17 cellular contexts compared by ENCODE assay signal in genomic region chr7:139896288-139896687, GRCh38.
DNase-seq lines count a peak whose midpoint lies in the region; ATAC-seq, FAIRE-seq and TF ChIP-seq lines count a peak whose summit lies in the region.
"Had no signal": no experiment of that assay in that cellular context is flagged by ENCODE, and none has a peak within 500 bp of the region (broad histone marks: within the 10 kb centered on the region; RNA-seq: fewer than 3 reads in every experiment).

No MANE protein-coding gene starts in this region.

- H3K23ac ChIP-seq in mesenchymal stem cell (ENCODE audit: low read length in 2 of 2), result no peak overlapping the region

- H3K4me1 Mint-ChIP-seq in astrocyte (ENCODE audit: low read depth, unreplicated experiment), result peaks cover 5% of the 10 kb centered on the region
- H3K4me1 Mint-ChIP-seq in stimulated activated memory B cell treated with anti-CD40 and anti-IgM and Interleukin-4, amounts not matched to agents 10 μg/mL and 1 μg/mL and 100 μg/mL, for 72 hours, result peaks cover 45% of the 10 kb centered on the region

- no peak overlapping the region for H3K4me2 ChIP-seq in astrocyte (ENCODE audit: low read length)
- H3K4me2 ChIP-seq in mesenchymal stem cell (ENCODE audit: low read length, poor library complexity, severe bottlenecking), result no peak overlapping the region

- no peak overlapping the region for H3K4me3 ChIP-seq in astrocyte (ENCODE audit: insufficient read depth, low read depth, low read length)
- no peak overlapping the region for H3K4me3 ChIP-seq in mesenchymal stem cell (ENCODE audit: insufficient read depth in 1 of 2, low read depth in 1 of 2, low read length in 2 of 2)
- no peak overlapping the region for H3K4me3 ChIP-seq in brain microvascular endothelial cell (ENCODE audit: low read depth, low read length)
- H3K4me3 ChIP-seq: BLaER1 treated with 17β-estradiol and CSF1 and Interleukin-3, amounts not matched to agents 10 nM and 100 nM had no signal

- H3K36me3 Mint-ChIP-seq in astrocyte (ENCODE audit: low read depth, unreplicated experiment), result no peaks in the 10 kb centered on the region
- H3K36me3 Mint-ChIP-seq in stimulated activated memory B cell treated with anti-CD40 and anti-IgM and Interleukin-4, amounts not matched to agents 10 μg/mL and 1 μg/mL and 100 μg/mL, for 72 hours, result peaks cover 6% of the 10 kb centered on the region
- H3K36me3 Mint-ChIP-seq: CD8-positive, alpha-beta T cell had no signal

- H3K9ac ChIP-seq in astrocyte (ENCODE audit: low read length) (no peak overlapping the region), mesenchymal stem cell (ENCODE audit: low read length) (no peak overlapping the region)
- H3K9ac ChIP-seq: BLaER1 treated with 17β-estradiol and CSF1 and Interleukin-3, amounts not matched to agents 10 nM and 100 nM had no signal

- H3K4me1 ChIP-seq in astrocyte (ENCODE audit: insufficient read depth, low read length) (no peaks in the 10 kb centered on the region), mesenchymal stem cell (ENCODE audit: control insufficient read depth, insufficient read depth, low read depth, low read length) (peaks cover 34% of the 10 kb centered on the region)

- no peak overlapping the region for H3K14ac ChIP-seq in mesenchymal stem cell (ENCODE audit: low read length in 2 of 2)

- H3K27me3 ChIP-seq in astrocyte (ENCODE audit: insufficient read depth, low read length), result peaks cover 3% of the 10 kb centered on the region
- peaks cover 0 to 25% of the 10 kb centered on the region in 2 experiments for H3K27me3 ChIP-seq in mesenchymal stem cell (ENCODE audit: control insufficient read depth in 1 of 2, insufficient read depth in 1 of 2, low read length in 2 of 2)
- no peaks in the 10 kb centered on the region for H3K27me3 ChIP-seq in brain microvascular endothelial cell (replicated peaks)
- H3K27me3 ChIP-seq: BLaER1 treated with 17β-estradiol and CSF1 and Interleukin-3, amounts not matched to agents 10 nM and 100 nM had no signal

- H3K4ac ChIP-seq in mesenchymal stem cell (ENCODE audit: low read depth in 1 of 2, low read length in 2 of 2), result no peak overlapping the region

- H3K18ac ChIP-seq in mesenchymal stem cell (ENCODE audit: low read depth in 1 of 2, low read length in 2 of 2), result no peak overlapping the region

- H3K79me1 ChIP-seq in mesenchymal stem cell (replicated peaks; ENCODE audit: low read length, poor library complexity, severe bottlenecking), result no peaks in the 10 kb centered on the region

- no peak for TF ChIP-seq CTCF in astrocyte (IDR thresholded peaks at IDR 0.05; ENCODE audit: insufficient read depth, low read depth, low read length)
- TF ChIP-seq CTCF in brain microvascular endothelial cell (IDR thresholded peaks at IDR 0.05; ENCODE audit: low read depth, low read length, missing control alignments), result no peak

- H3K9me3 ChIP-seq in astrocyte (ENCODE audit: insufficient read depth, low read depth, low read length) (no peaks in the 10 kb centered on the region), mesenchymal stem cell (ENCODE audit: control insufficient read depth, low read length) (no peaks in the 10 kb centered on the region)

- no peak overlapping the region for H2BK5ac ChIP-seq in mesenchymal stem cell (ENCODE audit: low read depth, low read length, poor library complexity, severe bottlenecking)

- no peaks in the 10 kb centered on the region for H3K36me3 ChIP-seq in astrocyte (ENCODE audit: insufficient read depth, low read length)
- H3K36me3 ChIP-seq in mesenchymal stem cell (ENCODE audit: control insufficient read depth in 1 of 2, insufficient read depth in 2 of 2, low read depth in 1 of 2, low read length in 2 of 2), result no peaks in the 10 kb centered on the region
- no peaks in the 10 kb centered on the region for H3K36me3 ChIP-seq in brain microvascular endothelial cell (replicated peaks)

- H3K27me3 Mint-ChIP-seq in astrocyte (ENCODE audit: low read depth, unreplicated experiment), result peaks cover 33% of the 10 kb centered on the region
- no peaks in the 10 kb centered on the region for H3K27me3 Mint-ChIP-seq in stimulated activated memory B cell treated with anti-CD40 and anti-IgM and Interleukin-4, amounts not matched to agents 10 μg/mL and 1 μg/mL and 100 μg/mL, for 72 hours
- H3K27me3 Mint-ChIP-seq: B cell had no signal

- H3K27ac ChIP-seq in astrocyte (ENCODE audit: low read depth, low read length), result no peak overlapping the region
- no peak overlapping the region for H3K27ac ChIP-seq in mesenchymal stem cell (ENCODE audit: low read length, poor library complexity, severe bottlenecking)
- H3K27ac ChIP-seq in brain microvascular endothelial cell, result no peak overlapping the region
- H3K27ac ChIP-seq: BLaER1 treated with 17β-estradiol and CSF1 and Interleukin-3, amounts not matched to agents 10 nM and 100 nM had no signal

- 93% methylated on average over 2 of the region's 3 CpGs for whole genome bisulfite sequencing in mesenchymal stem cell

- H4K20me1 ChIP-seq in astrocyte (ENCODE audit: insufficient read depth, low read length), result no peaks in the 10 kb centered on the region

- H2BK120ac ChIP-seq in mesenchymal stem cell (ENCODE audit: low read depth, low read length), result no peak overlapping the region

- no peaks in the 10 kb centered on the region for H3K9me3 Mint-ChIP-seq in astrocyte (ENCODE audit: unreplicated experiment)
- no peaks in the 10 kb centered on the region for H3K9me3 Mint-ChIP-seq in stimulated activated memory B cell treated with anti-CD40 and anti-IgM and Interleukin-4, amounts not matched to agents 10 μg/mL and 1 μg/mL and 100 μg/mL, for 72 hours
- H3K9me3 Mint-ChIP-seq: CD8-positive, alpha-beta T cell had no signal

- no peak for FAIRE-seq in astrocyte (lab: Jason Lieb, UNC)
- FAIRE-seq: HepG2 had no signal

- H2AFZ ChIP-seq in astrocyte (ENCODE audit: low read depth, low read length) (no peak overlapping the region), mesenchymal stem cell (ENCODE audit: low read depth, low read length) (no peak overlapping the region)

- H2BK15ac ChIP-seq in mesenchymal stem cell (ENCODE audit: low read depth, poor library complexity, severe bottlenecking), result no peak overlapping the region

- peak overlapping the region; percentile 29 for H3K4me3 Mint-ChIP-seq in astrocyte (ENCODE audit: unreplicated experiment)
- H3K4me3 Mint-ChIP-seq in stimulated activated memory B cell treated with anti-CD40 and anti-IgM and Interleukin-4, amounts not matched to agents 10 μg/mL and 1 μg/mL and 100 μg/mL, for 72 hours, result no peak overlapping the region
- H3K4me3 Mint-ChIP-seq: B cell; CD8-positive, alpha-beta T cell had no signal

- in situ Hi-C loops in brain microvascular endothelial cell (cut with HindIII; ENCODE audit: low pct_ligation_motif_present, low sequenced_read_pairs), result no loop called here

- no peak overlapping the region for H4K91ac ChIP-seq in mesenchymal stem cell (ENCODE audit: low read length)

- ATAC-seq in HG03575 (IDR thresholded peaks at IDR 0.05; ENCODE audit: extremely low read depth, insufficient number of reproducible peaks, low FRiP score, unreplicated experiment), result peak; percentile 50
- ATAC-seq in stimulated activated memory B cell treated with anti-CD40 and anti-IgM and Interleukin-4, amounts not matched to agents 10 μg/mL and 1 μg/mL and 100 μg/mL, for 72 hours, result no peak
- no peak for ATAC-seq in GM18909 (IDR thresholded peaks at IDR 0.05; ENCODE audit: poor library complexity, unreplicated experiment)
- ATAC-seq: CD8-positive, alpha-beta T cell; HCT116; HepG2 had no signal

- no peak for DNase-seq in astrocyte (ENCODE audit: low read depth)
- no peak for DNase-seq in mesenchymal stem cell
- DNase-seq in brain microvascular endothelial cell, result no peak
- DNase-seq in stimulated activated CD4-positive, alpha-beta T cell treated with anti-CD3 and anti-CD28 coated beads, Interleukin-2, amount 100 ng/mL, for 48 hours, result no peak
- DNase-seq: Calu3; CD8-positive, alpha-beta T cell; DMS79 treated with DMSO at 0.1 percent for 48 hours; GF-D8; GOT3; H7 had no signal

- H4K8ac ChIP-seq in mesenchymal stem cell (ENCODE audit: low read length), result no peak overlapping the region

- H3K79me2 ChIP-seq in astrocyte (ENCODE audit: insufficient read depth, low read length), result no peaks in the 10 kb centered on the region

- no peak overlapping the region for H3K27ac Mint-ChIP-seq in astrocyte (ENCODE audit: unreplicated experiment)
- peak overlapping the region; percentile 51 for H3K27ac Mint-ChIP-seq in stimulated activated memory B cell treated with anti-CD40 and anti-IgM and Interleukin-4, amounts not matched to agents 10 μg/mL and 1 μg/mL and 100 μg/mL, for 72 hours
- H3K27ac Mint-ChIP-seq: B cell; CD8-positive, alpha-beta T cell had no signal

- H2BK12ac ChIP-seq in mesenchymal stem cell (ENCODE audit: low read length in 2 of 2), result no peak overlapping the region

- peak overlapping the region; percentile 42 for H2AK5ac ChIP-seq in mesenchymal stem cell (ENCODE audit: low read length, severe bottlenecking)
